ENCODE assay signal across 17 cellular contexts in the genomic region with DNA sequence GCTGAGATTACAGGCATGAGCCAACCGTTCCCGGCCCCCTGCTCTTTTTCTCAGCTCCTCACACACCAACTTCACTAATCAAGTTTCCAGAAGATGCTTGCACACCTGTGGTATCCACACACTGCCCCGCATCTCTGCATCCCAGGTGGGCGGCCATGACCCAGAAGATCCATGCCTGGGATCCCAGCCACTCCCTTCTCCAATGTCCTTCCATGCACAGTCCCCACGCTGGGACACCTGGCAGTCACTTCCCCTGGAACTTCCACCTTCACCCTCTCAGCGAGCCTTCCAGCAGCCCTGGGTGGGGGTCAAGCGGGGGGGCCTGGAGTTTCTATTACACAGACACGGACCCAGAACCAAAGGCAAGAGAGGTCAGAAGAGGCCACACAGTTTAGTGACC.
DNase-seq lines count a peak whose midpoint lies in the region; ATAC-seq and TF ChIP-seq lines count a peak whose summit lies in the region.
"Had no signal": no experiment of that assay in that cellular context is flagged by ENCODE, and none has a peak within 500 bp of the region (broad histone marks: within the 10 kb centered on the region; RNA-seq: fewer than 3 reads in every experiment).

No MANE protein-coding gene starts in this region.

- no peaks in the 10 kb centered on the region for H3K27me3 Mint-ChIP-seq in type B pancreatic cell
- peaks cover 24% of the 10 kb centered on the region for H3K27me3 Mint-ChIP-seq in activated CD4-positive, alpha-beta T cell treated with anti-CD3 and anti-CD28 coated beads for 36 hours
- peaks cover 33% of the 10 kb centered on the region for H3K27me3 Mint-ChIP-seq in CD8-positive, alpha-beta T cell (ENCODE audit: low read depth)

- H3K9me3 ChIP-seq in right atrium auricular region (no peaks in the 10 kb centered on the region), parathyroid adenoma (ENCODE audit: control insufficient read depth, low read length) (no peaks in the 10 kb centered on the region)
- 0 out of 22 replicates have a peak, but pooled peaks cover 0 to 7% (median 0%) of the 10 kb centered on the region in 11 experiments for H3K9me3 ChIP-seq in BLaER1 treated with 17β-estradiol and CSF1 and Interleukin-3, amounts not matched to agents 10 nM and 100 nM (replicated peaks in 1 of 11)
- H3K9me3 ChIP-seq in CD8-positive, alpha-beta T cell (ENCODE audit: low read length) = no peaks in the 10 kb centered on the region

- H4K20me1 ChIP-seq in BLaER1 treated with 17β-estradiol and CSF1 and Interleukin-3, amounts not matched to agents 10 nM and 100 nM = no peaks in the 10 kb centered on the region

- CTCF ChIA-PET in activated CD4-positive, alpha-beta T cell treated with anti-CD3 and anti-CD28 coated beads for 36 hours (lab: Charles Lee) = interaction anchor here (0.6 kb wide), 1 partner anchor 16 kb away, joined by 3 read pairs; no protein-coding TSS in a partner anchor
- CTCF ChIA-PET in CD8-positive, alpha-beta T cell (lab: Charles Lee) = no interaction called here

- H3K4me3 Mint-ChIP-seq in type B pancreatic cell = no peak overlapping the region
- H3K4me3 Mint-ChIP-seq in activated CD4-positive, alpha-beta T cell treated with anti-CD3 and anti-CD28 coated beads for 36 hours = no peak overlapping the region
- H3K4me3 Mint-ChIP-seq in CD8-positive, alpha-beta T cell = no peak overlapping the region
- H3K4me3 Mint-ChIP-seq: CD8-positive, alpha-beta memory T cell had no signal

- no peak overlapping the region for H3K4me3 ChIP-seq in right atrium auricular region
- H3K4me3 ChIP-seq in BLaER1 treated with 17β-estradiol and CSF1 and Interleukin-3, amounts not matched to agents 10 nM and 100 nM = no peak overlapping the region
- no peak overlapping the region for H3K4me3 ChIP-seq in parathyroid adenoma (ENCODE audit: low read depth, low read length)
- no peak overlapping the region for H3K4me3 ChIP-seq in CD8-positive, alpha-beta T cell (ENCODE audit: low read depth, low read length)
- H3K4me3 ChIP-seq: GM12878 had no signal

- TF ChIP-seq CTCF in right atrium auricular region (IDR thresholded peaks at IDR 0.05) (no peak), parathyroid adenoma (IDR thresholded peaks at IDR 0.05) (no peak), type B pancreatic cell (conservative IDR thresholded peaks at IDR 0.05) (no peak)
- no peak for TF ChIP-seq CTCF in CD8-positive, alpha-beta T cell (IDR thresholded peaks at IDR 0.05)

- H3K4me1 Mint-ChIP-seq in type B pancreatic cell (ENCODE audit: unreplicated experiment) = peaks cover 16% of the 10 kb centered on the region
- H3K4me1 Mint-ChIP-seq in activated CD4-positive, alpha-beta T cell treated with anti-CD3 and anti-CD28 coated beads for 36 hours = peaks cover 4% of the 10 kb centered on the region
- H3K4me1 Mint-ChIP-seq in CD8-positive, alpha-beta T cell (ENCODE audit: low read depth) = peaks cover 4% of the 10 kb centered on the region

- H3K27me3 ChIP-seq in right atrium auricular region (no peaks in the 10 kb centered on the region), parathyroid adenoma (ENCODE audit: control insufficient read depth, insufficient read depth, low read length) (no peaks in the 10 kb centered on the region)
- peaks cover 0 to 6% (median 0%) of the 10 kb centered on the region in 11 experiments; a peak in 1 of 22 replicates for H3K27me3 ChIP-seq in BLaER1 treated with 17β-estradiol and CSF1 and Interleukin-3, amounts not matched to agents 10 nM and 100 nM
- H3K27me3 ChIP-seq in CD8-positive, alpha-beta T cell (ENCODE audit: insufficient read depth, low read length) = no peaks in the 10 kb centered on the region

- no peak for ATAC-seq in left cardiac atrium
- no peak for ATAC-seq in activated CD4-positive, alpha-beta T cell treated with anti-CD3 and anti-CD28 coated beads for 36 hours
- ATAC-seq in CD8-positive, alpha-beta T cell = no peak
- ATAC-seq: GM12878 had no signal

- no peak overlapping the region for H3K27ac ChIP-seq in right atrium auricular region
- H3K27ac ChIP-seq in BLaER1 treated with 17β-estradiol and CSF1 and Interleukin-3, amounts not matched to agents 10 nM and 100 nM = no peak overlapping the region
- H3K27ac ChIP-seq in parathyroid adenoma = peak overlapping the region; percentile 74
- H3K27ac ChIP-seq in CD8-positive, alpha-beta T cell (ENCODE audit: low read depth, low read length) = no peak overlapping the region
- H3K27ac ChIP-seq: C4-2B had no signal

- intact Hi-C loops in left cardiac atrium (cut with DNase I) = no loop called here
- intact Hi-C loops in activated CD4-positive, alpha-beta T cell treated with anti-CD3 and anti-CD28 coated beads for 36 hours (cut with DNase I, micrococcal nuclease) = no loop called here
- intact Hi-C loops in CD8-positive, alpha-beta T cell (cut with DNase I, micrococcal nuclease) = no loop called here

- no peaks in the 10 kb centered on the region for H3K4me1 ChIP-seq in right atrium auricular region
- peaks cover 18 to 45% (median 35%) of the 10 kb centered on the region in 10 experiments for H3K4me1 ChIP-seq in BLaER1 treated with 17β-estradiol and CSF1 and Interleukin-3, amounts not matched to agents 10 nM and 100 nM
- H3K4me1 ChIP-seq in parathyroid adenoma = peaks cover 29% of the 10 kb centered on the region
- H3K4me1 ChIP-seq in CD8-positive, alpha-beta T cell (ENCODE audit: insufficient read depth, low read length) = peaks cover 5% of the 10 kb centered on the region

- no peak overlapping the region for H2AFZ ChIP-seq in parathyroid adenoma

- DNase-seq in left cardiac atrium (peak; percentile 15), right atrium auricular region (ENCODE audit: low spot score) (no peak), type B pancreatic cell (ENCODE audit: extremely low spot score, unreplicated experiment) (no peak)
- no peak for DNase-seq in activated CD4-positive, alpha-beta T cell treated with anti-CD3 and anti-CD28 coated beads for 36 hours
- no peak for DNase-seq in CD8-positive, alpha-beta T cell
- DNase-seq: 8988T; CD4-positive, CD25-positive, alpha-beta regulatory T cell; DMS 273 treated with DMSO at 0.1 percent for 48 hours; EL; GDM1; GOT3; HCEC 1CT had no signal

- H3K27ac Mint-ChIP-seq in type B pancreatic cell = peak overlapping the region; percentile 50
- no peak overlapping the region for H3K27ac Mint-ChIP-seq in activated CD4-positive, alpha-beta T cell treated with anti-CD3 and anti-CD28 coated beads for 36 hours
- no peak overlapping the region for H3K27ac Mint-ChIP-seq in CD8-positive, alpha-beta T cell
- H3K27ac Mint-ChIP-seq: CD4-positive, CD25-positive, alpha-beta regulatory T cell; CD8-positive, alpha-beta memory T cell had no signal

- POLR2A ChIA-PET in activated CD4-positive, alpha-beta T cell treated with anti-CD3 and anti-CD28 coated beads for 36 hours (lab: Charles Lee) = no interaction called here
- POLR2A ChIA-PET in CD8-positive, alpha-beta T cell (lab: Charles Lee) = no interaction called here

- peak overlapping the region in 6 of 11 experiments; percentile 10 to 51 (median 18); a peak in 6 of 22 replicates for H3K4me2 ChIP-seq in BLaER1 treated with 17β-estradiol and CSF1 and Interleukin-3, amounts not matched to agents 10 nM and 100 nM
- H3K4me2 ChIP-seq in parathyroid adenoma (ENCODE audit: low read length) = no peak overlapping the region

- H3K9ac ChIP-seq in BLaER1 treated with 17β-estradiol and CSF1 and Interleukin-3, amounts not matched to agents 10 nM and 100 nM = no peak overlapping the region
- no peak overlapping the region for H3K9ac ChIP-seq in parathyroid adenoma

- peaks cover 4% of the 10 kb centered on the region for H3K9me3 Mint-ChIP-seq in type B pancreatic cell
- H3K9me3 Mint-ChIP-seq in activated CD4-positive, alpha-beta T cell treated with anti-CD3 and anti-CD28 coated beads for 36 hours (ENCODE audit: low read depth) = no peaks in the 10 kb centered on the region
- H3K9me3 Mint-ChIP-seq in CD8-positive, alpha-beta T cell = no peaks in the 10 kb centered on the region
- H3K9me3 Mint-ChIP-seq: CD8-positive, alpha-beta memory T cell had no signal

- no peaks in the 10 kb centered on the region for H3K36me3 ChIP-seq in right atrium auricular region
- H3K36me3 ChIP-seq in BLaER1 treated with 17β-estradiol and CSF1 and Interleukin-3, amounts not matched to agents 10 nM and 100 nM = no peaks in the 10 kb centered on the region
- no peaks in the 10 kb centered on the region for H3K36me3 ChIP-seq in parathyroid adenoma (ENCODE audit: control insufficient read depth, insufficient read depth, low read length)
- H3K36me3 ChIP-seq in CD8-positive, alpha-beta T cell (ENCODE audit: insufficient read depth, low read length) = no peaks in the 10 kb centered on the region

- no peaks in the 10 kb centered on the region for H3K79me2 ChIP-seq in parathyroid adenoma

- no peaks in the 10 kb centered on the region for H3K36me3 Mint-ChIP-seq in type B pancreatic cell
- no peaks in the 10 kb centered on the region for H3K36me3 Mint-ChIP-seq in activated CD4-positive, alpha-beta T cell treated with anti-CD3 and anti-CD28 coated beads for 36 hours (ENCODE audit: low read depth)
- no peaks in the 10 kb centered on the region for H3K36me3 Mint-ChIP-seq in CD8-positive, alpha-beta T cell
- H3K36me3 Mint-ChIP-seq: CD4-positive, CD25-positive, alpha-beta regulatory T cell; CD8-positive, alpha-beta memory T cell had no signal
